Comparison of ENCODE assay signal across 8 cellular contexts in the genomic region with DNA sequence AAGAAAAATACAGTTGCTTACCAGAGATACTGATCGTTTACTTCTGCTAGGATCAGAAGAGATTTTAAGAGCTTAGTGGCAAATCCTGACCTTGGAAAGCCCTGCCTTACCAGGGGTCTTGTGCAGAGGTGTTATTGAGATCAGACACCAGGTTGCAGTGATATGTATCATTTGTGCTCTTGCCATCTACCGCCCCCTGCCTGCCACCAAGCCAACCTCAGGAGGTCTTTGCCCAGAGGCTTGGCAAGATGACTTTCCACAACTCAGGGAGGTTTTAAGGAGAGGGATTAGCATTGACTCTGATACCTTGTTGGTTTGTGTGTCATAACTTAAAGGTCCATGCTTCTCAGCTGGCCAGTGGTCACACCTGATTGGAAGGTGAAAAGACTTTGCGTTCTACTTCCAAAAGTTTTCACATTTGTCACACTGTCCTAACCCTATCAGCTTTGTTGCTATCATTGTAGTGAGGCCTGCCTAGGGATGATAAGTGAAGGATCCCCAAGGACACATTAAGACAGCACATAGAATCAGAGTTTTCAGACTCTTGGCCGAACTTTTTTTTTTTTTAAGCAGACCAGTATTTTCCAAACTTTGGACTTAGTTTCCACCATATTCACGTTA. TPM values are rescaled to one million over a fixed set of nuclear protein-coding genes. Genes with fewer than 3 reads are reported as not detected.
DNase-seq lines count a peak whose midpoint lies in the region; ATAC-seq, FAIRE-seq and TF ChIP-seq lines count a peak whose summit lies in the region.

No MANE protein-coding gene starts in this region.

- TF ChIP-seq CTCF in heart right ventricle (IDR thresholded peaks at IDR 0.05): peak; percentile 38 to 76 (median 66)

- intact Hi-C loops in activated naive CD4-positive, alpha-beta T cell treated with anti-CD3 and anti-CD28 coated beads for 36 hours (cut with micrococcal nuclease): loop anchor here (5.0 kb wide), 1 partner anchor 320 kb away; no protein-coding TSS in a partner anchor
- intact Hi-C loops in heart right ventricle (cut with DNase I): loop anchor here (5.0 to 10.0 kb wide), 6 partner anchors 57 to 323 kb away; no protein-coding TSS in a partner anchor

- ATAC-seq in GM18511 (IDR thresholded peaks at IDR 0.05; ENCODE audit: unreplicated experiment) (peak; percentile 84), HG03196 (IDR thresholded peaks at IDR 0.05; ENCODE audit: unreplicated experiment) (peak; percentile 68), heart right ventricle (peak; percentile 63 to 86 (median 80))

- CTCF ChIA-PET in activated naive CD4-positive, alpha-beta T cell treated with anti-CD3 and anti-CD28 coated beads for 36 hours (lab: Charles Lee): interaction anchor here (0.6 to 4.1 kb wide), 25 partner anchors 10 to 610 kb away, joined by 3 to 66 read pairs (median 5); no protein-coding TSS in a partner anchor

- H3K36me3 Mint-ChIP-seq in activated naive CD4-positive, alpha-beta T cell treated with anti-CD3 and anti-CD28 coated beads for 36 hours (ENCODE audit: low read depth): no peaks in the 10 kb centered on the region

- no peaks in the 10 kb centered on the region for H3K36me3 ChIP-seq in heart right ventricle

- peak overlapping the region in 5 of 10 donors; percentile 3 to 63 (median 36) for H3K27ac ChIP-seq in heart right ventricle

- FAIRE-seq in frontal cortex (lab: Jason Lieb, UNC): no peak

- 33 to 38% methylated on average over 5 of the region's 5 CpGs for WGBS in heart right ventricle, 2 donors

- no peak overlapping the region for H3K4me3 ChIP-seq in heart right ventricle

- H3K27ac Mint-ChIP-seq in activated naive CD4-positive, alpha-beta T cell treated with anti-CD3 and anti-CD28 coated beads for 36 hours: no peak overlapping the region

- peaks cover 14 to 58% (median 47%) of the 10 kb centered on the region in 9 donors for H3K4me1 ChIP-seq in heart right ventricle

- H3K4me1 Mint-ChIP-seq in activated naive CD4-positive, alpha-beta T cell treated with anti-CD3 and anti-CD28 coated beads for 36 hours (ENCODE audit: low read depth): peaks cover 5% of the 10 kb centered on the region

- H3K9me3 Mint-ChIP-seq in activated naive CD4-positive, alpha-beta T cell treated with anti-CD3 and anti-CD28 coated beads for 36 hours: no peaks in the 10 kb centered on the region

- DNase-seq in A172 (ENCODE audit: low spot score) (peak; percentile 54), SHP77 (lab: John Stamatoyannopoulos, UW) (peak; percentile 4 to 40), heart right ventricle (peak; percentile 52 to 60), frontal cortex (ENCODE audit: low spot score in 2 of 2) (no peak)
- DNase-seq in activated naive CD4-positive, alpha-beta T cell treated with anti-CD3 and anti-CD28 coated beads for 36 hours: peak; percentile 81
- peak; percentile 45 to 53 for DNase-seq in stimulated activated CD4-positive, alpha-beta T cell treated with anti-CD3 and anti-CD28 coated beads, Interleukin-1b, Interleukin-23, amount 100 ng/mL, for 4 hours (ENCODE audit: low read depth in 2 of 2)

- H3K27me3 ChIP-seq in heart right ventricle: no peaks in the 10 kb centered on the region

- no peaks in the 10 kb centered on the region for H3K27me3 Mint-ChIP-seq in activated naive CD4-positive, alpha-beta T cell treated with anti-CD3 and anti-CD28 coated beads for 36 hours (ENCODE audit: low read depth)

- H3K4me3 Mint-ChIP-seq in activated naive CD4-positive, alpha-beta T cell treated with anti-CD3 and anti-CD28 coated beads for 36 hours: no peak overlapping the region

- H3K9me3 ChIP-seq in heart right ventricle: no peaks in the 10 kb centered on the region

RNA-seq across cellular contexts. Expression of gene MGAT5, which starts 46.2 kb away (rescaled TPM):
- total RNA-seq in A172 (2014; rRNA removed; shearing (Covaris generic)): 22.9 and 31.8 TPM in 2 replicates
- 10 to 100 TPM; 11.6 to 13.0 TPM for total RNA-seq in activated naive CD4-positive, alpha-beta T cell treated with anti-CD3 and anti-CD28 coated beads for 36 hours
- total RNA-seq in heart right ventricle (100 to 1,000 TPM in 3 of 10 donors, 10 to 100 TPM in 7; 68.9 to 111 (median 94.6) TPM), frontal cortex (60.3 TPM)
- 10 to 100 TPM in 1 of 2 donors, 1 to 10 TPM in 1; 6.4 to 13.1 TPM for polyA plus RNA-seq in heart right ventricle

Comparison
In these comparisons a context has a peak if more than half of its experiments do, and no peak if none do; other contexts are left out.
1. DNase-seq: peak in A172 (single experiment), SHP77 (2 of 2), activated naive CD4-positive, alpha-beta T cell treated with anti-CD3 and anti-CD28 coated beads for 36 hours (single experiment), heart right ventricle (2 of 2) and stimulated activated CD4-positive, alpha-beta T cell treated with anti-CD3 and anti-CD28 coated beads, Interleukin-1b, Interleukin-23, amount 100 ng/mL, for 4 hours (2 of 2); none in frontal cortex (0 of 2).
2. Peak in every context shown above with its lines, with median percentiles within 50 percentile points of each other: ATAC-seq.